In genomic region chr22:43956805-43957463, GRCh38 we compare ENCODE assay signal across 8 cellular contexts. TPM values are rescaled to one million over a fixed set of nuclear protein-coding genes. Genes with fewer than 3 reads are reported as not detected.
DNase-seq lines count a peak whose midpoint lies in the region; ATAC-seq and TF ChIP-seq lines count a peak whose summit lies in the region.
"Had no signal": no experiment of that assay in that cellular context is flagged by ENCODE, and none has a peak within 500 bp of the region (broad histone marks: within the 10 kb centered on the region; RNA-seq: fewer than 3 reads in every experiment).

No MANE protein-coding gene starts in this region.

- H2BK120ac ChIP-seq in trophoblast cell (ENCODE audit: insufficient read depth, low read length, poor library complexity), result no peak overlapping the region

- no peak for DNase-seq in GM12864 (ENCODE audit: low read depth)
- no peak for DNase-seq in endothelial cell (ENCODE audit: low spot score)
- no peak for DNase-seq in trophoblast cell
- DNase-seq in SK-N-DZ (ENCODE audit: low spot score), result no peak
- DNase-seq: NCI-H1092 treated with DMSO at 0.1 percent for 48 hours had no signal

- no peak overlapping the region for H3K27ac Mint-ChIP-seq in endothelial cell (ENCODE audit: unreplicated experiment)

- no peak overlapping the region for H3K27ac ChIP-seq in OCI-LY1 (ENCODE audit: low read depth, low read length, poor library complexity, severe bottlenecking)
- H3K27ac ChIP-seq in trophoblast cell (ENCODE audit: low read depth, low read length), result no peak overlapping the region

- H3K27me3 ChIP-seq in OCI-LY1 (ENCODE audit: insufficient read depth, low read length) (no peaks in the 10 kb centered on the region), trophoblast cell (ENCODE audit: insufficient read depth, low read length) (no peaks in the 10 kb centered on the region)

- no peak overlapping the region for H4K8ac ChIP-seq in trophoblast cell (ENCODE audit: low read depth, low read length)

- no peak for ATAC-seq in HG03097 (IDR thresholded peaks at IDR 0.05; ENCODE audit: low FRiP score, unreplicated experiment)
- ATAC-seq in GM21825 (IDR thresholded peaks at IDR 0.05; ENCODE audit: unreplicated experiment), result no peak

- peaks cover 19% of the 10 kb centered on the region for H3K4me1 ChIP-seq in OCI-LY1 (ENCODE audit: insufficient read depth, low read length, severe bottlenecking)
- peaks cover 5 to 7% of the 10 kb centered on the region in 2 experiments for H3K4me1 ChIP-seq in trophoblast cell (ENCODE audit: control insufficient read depth in 1 of 2, insufficient read depth in 2 of 2, low read length in 2 of 2)

- H3K36me3 Mint-ChIP-seq in endothelial cell (ENCODE audit: low read depth, unreplicated experiment), result no peaks in the 10 kb centered on the region

- no peak for TF ChIP-seq CTCF in GM12864 (IDR thresholded peaks at IDR 0.05; ENCODE audit: low read depth, low read length, missing control alignments)
- no peak for TF ChIP-seq CTCF in OCI-LY1 (IDR thresholded peaks at IDR 0.05; ENCODE audit: low read length)
- no peak for TF ChIP-seq CTCF in endothelial cell (IDR thresholded peaks at IDR 0.05; ENCODE audit: unreplicated experiment)

- H3K36me3 ChIP-seq in OCI-LY1 (ENCODE audit: insufficient read depth, low read length), result no peaks in the 10 kb centered on the region
- H3K36me3 ChIP-seq in trophoblast cell (ENCODE audit: control insufficient read depth in 1 of 2, insufficient read depth in 2 of 2, low read length in 2 of 2), result no peaks in the 10 kb centered on the region

- H3F3A ChIP-seq in OCI-LY1 (ENCODE audit: insufficient read depth, low read length), result no peaks in the 10 kb centered on the region

- no peaks in the 10 kb centered on the region for H4K20me1 ChIP-seq in OCI-LY1 (ENCODE audit: insufficient read depth, low read length)

- H3K23ac ChIP-seq in trophoblast cell (ENCODE audit: low read length), result no peak overlapping the region

- no CpG with 5 or more reads among the region's 9 CpGs for WGBS in trophoblast cell (ENCODE audit: extremely low coverage, insufficient coverage, insufficient read length)

- no peak overlapping the region for H4K12ac ChIP-seq in trophoblast cell (ENCODE audit: low read depth, low read length)

- H3K4me3 Mint-ChIP-seq in endothelial cell (ENCODE audit: unreplicated experiment), result peak overlapping the region; percentile 97

- H2AFZ ChIP-seq in OCI-LY1 (ENCODE audit: low read length) (no peak overlapping the region), trophoblast cell (ENCODE audit: insufficient read depth, low read length, poor library complexity) (no peak overlapping the region)

- no peak overlapping the region for H4K91ac ChIP-seq in trophoblast cell (ENCODE audit: low read depth, low read length)

- H3K9ac ChIP-seq in OCI-LY1 (ENCODE audit: low read length) (no peak overlapping the region; the same call in 1 of the 2 replicates), trophoblast cell (ENCODE audit: low read length) (no peak overlapping the region)

- H3K79me1 ChIP-seq in trophoblast cell (ENCODE audit: low read length), result peaks cover 7% of the 10 kb centered on the region

- H3K4ac ChIP-seq in trophoblast cell (ENCODE audit: low read depth, low read length), result peak overlapping the region; percentile 67

- H2AK5ac ChIP-seq in trophoblast cell (ENCODE audit: low read length), result no peak overlapping the region

- H3K79me2 ChIP-seq in OCI-LY1 (ENCODE audit: insufficient read depth, low read length) (peaks cover 33% of the 10 kb centered on the region), trophoblast cell (ENCODE audit: control insufficient read depth, insufficient read depth, low read length, poor library complexity) (peaks cover 7% of the 10 kb centered on the region)

- H3K4me2 ChIP-seq in OCI-LY1 (ENCODE audit: low read length) (peak overlapping the region; percentile 95), trophoblast cell (ENCODE audit: low read length) (no peak overlapping the region)

- no peaks in the 10 kb centered on the region for H3K9me2 ChIP-seq in OCI-LY1 (ENCODE audit: low read depth, low read length)

- H3K27me3 Mint-ChIP-seq in endothelial cell (ENCODE audit: unreplicated experiment), result peaks cover 12% of the 10 kb centered on the region

- H2BK12ac ChIP-seq in trophoblast cell (ENCODE audit: low read length), result no peak overlapping the region

- H2BK5ac ChIP-seq in trophoblast cell (ENCODE audit: low read depth, low read length, poor library complexity), result no peak overlapping the region

- H3K18ac ChIP-seq in trophoblast cell (ENCODE audit: low read length), result no peak overlapping the region

- no peaks in the 10 kb centered on the region for H3K9me3 ChIP-seq in OCI-LY1 (ENCODE audit: low read length)
- H3K9me3 ChIP-seq in trophoblast cell (ENCODE audit: insufficient read depth, low read depth, low read length), result no peaks in the 10 kb centered on the region

- peaks cover 26% of the 10 kb centered on the region for H3K4me1 Mint-ChIP-seq in endothelial cell (ENCODE audit: unreplicated experiment)

- H3K14ac ChIP-seq in trophoblast cell (ENCODE audit: low read length), result no peak overlapping the region

- H3K4me3 ChIP-seq in GM12864 (ENCODE audit: low read depth, low read length) (peak overlapping the region; percentile 81; the same call in 1 of the 2 replicates), OCI-LY1 (ENCODE audit: low read depth, low read length, poor library complexity, severe bottlenecking) (peak overlapping the region; percentile 95), trophoblast cell (ENCODE audit: low read depth, low read length) (no peak overlapping the region)

- no peaks in the 10 kb centered on the region for H3K9me3 Mint-ChIP-seq in endothelial cell (ENCODE audit: unreplicated experiment)

RNA-seq across cellular contexts. Expression of gene SAMM50, which starts 1.7 kb away (rescaled TPM):
- 81.6 TPM for total RNA-seq in endothelial cell (ENCODE audit: unreplicated experiment)
- 32.3 and 33.1 TPM in 2 replicates for polyA plus RNA-seq in trophoblast cell (2013)
- polyA plus RNA-seq in SK-N-DZ (2014; cell fraction: cytosol; rRNA removed), result 66.0 and 68.8 TPM in 2 replicates
- polyA plus RNA-seq in SK-N-DZ (2014; cell fraction: nucleus; rRNA removed), result 36.1 and 38.8 TPM in 2 replicates

RNA-seq across cellular contexts. Expression of gene PNPLA3, which starts 33.3 kb away (rescaled TPM):
- total RNA-seq in endothelial cell (ENCODE audit: unreplicated experiment), result 18.3 TPM
- 6.9 and 7.6 TPM in 2 replicates for polyA plus RNA-seq in trophoblast cell (2013)
- 6.3 and 8.1 TPM in 2 replicates for polyA plus RNA-seq in SK-N-DZ (2014; cell fraction: cytosol; rRNA removed)
- polyA plus RNA-seq in SK-N-DZ (2014; cell fraction: nucleus; rRNA removed), result 8.0 and 11.0 TPM in 2 replicates
